ENCODE assay signal across 18 cellular contexts in genomic region chr1:188065917-188066316, GRCh38.
DNase-seq lines count a peak whose midpoint lies in the region; FAIRE-seq and TF ChIP-seq lines count a peak whose summit lies in the region.
"Had no signal": no experiment of that assay in that cellular context is flagged by ENCODE, and none has a peak within 500 bp of the region (broad histone marks: within the 10 kb centered on the region; RNA-seq: fewer than 3 reads in every experiment).

No MANE protein-coding gene starts in this region.

- no peak for FAIRE-seq in bronchial epithelial cell (lab: Jason Lieb, UNC)
- FAIRE-seq: G401.6 had no signal

- H3K4me3 ChIP-seq in bronchial epithelial cell (ENCODE audit: low read depth, low read length): no peak overlapping the region
- H3K4me3 ChIP-seq: MG63 had no signal

- peaks cover 23% of the 10 kb centered on the region for H3K4me1 Mint-ChIP-seq in osteocyte (ENCODE audit: unreplicated experiment)
- H3K4me1 Mint-ChIP-seq: H9 had no signal

- no peaks in the 10 kb centered on the region for H3K27me3 Mint-ChIP-seq in osteocyte (ENCODE audit: unreplicated experiment)
- H3K27me3 Mint-ChIP-seq: CD4-positive, alpha-beta T cell had no signal

- no peak overlapping the region for H3K27ac Mint-ChIP-seq in osteocyte (ENCODE audit: unreplicated experiment)
- H3K27ac Mint-ChIP-seq: CD4-positive, alpha-beta T cell; H9 had no signal

- no peaks in the 10 kb centered on the region for H3K27me3 ChIP-seq in bronchial epithelial cell (ENCODE audit: control insufficient read depth, insufficient read depth, low read length)
- H3K27me3 ChIP-seq: BE2C, MG63 had no signal

- H3K4me3 Mint-ChIP-seq in osteocyte (ENCODE audit: unreplicated experiment): no peak overlapping the region
- H3K4me3 Mint-ChIP-seq: CD4-positive, alpha-beta T cell; H9 had no signal

- DNase-seq in EH (ENCODE audit: low read depth) (peak; percentile 22), LHCN-M2 (ENCODE audit: low read depth) (peak; percentile 34), bronchial epithelial cell (ENCODE audit: low read depth) (peak; percentile 30), non-pigmented ciliary epithelial cell (ENCODE audit: low read depth) (peak; percentile 36), NCI-H2171 (lab: John Stamatoyannopoulos, UW) (no peak), osteocyte (ENCODE audit: extremely low spot score, unreplicated experiment) (no peak), NCI-H1694 (lab: John Stamatoyannopoulos, UW) (no peak)
- DNase-seq: BE2C; Calu3; CD4-positive, alpha-beta T cell; H9; KBM-7; MG63; NCI-H1092 treated with DMSO at 0.1 percent for 48 hours; NCI-H2107; OCI-M1; RPMI8226 had no signal

- H3K36me3 Mint-ChIP-seq in osteocyte (ENCODE audit: unreplicated experiment): peaks cover 13% of the 10 kb centered on the region

- no peaks in the 10 kb centered on the region for H3K36me3 ChIP-seq in bronchial epithelial cell (ENCODE audit: control insufficient read depth, insufficient read depth, low read length)
- H3K36me3 ChIP-seq: BE2C, MG63 had no signal

- peaks cover 56% of the 10 kb centered on the region for H3K9me3 Mint-ChIP-seq in osteocyte (ENCODE audit: unreplicated experiment)

- TF ChIP-seq CTCF in bronchial epithelial cell (IDR thresholded peaks at IDR 0.05; ENCODE audit: insufficient read depth, low read length, severe bottlenecking) (no peak), osteocyte (IDR thresholded peaks at IDR 0.05) (no peak)

Comparison
In these comparisons a context has a peak if more than half of its experiments do, and no peak if none do; other contexts are left out.
1. DNase-seq: peak in EH (single experiment), LHCN-M2 (single experiment), bronchial epithelial cell (single experiment) and non-pigmented ciliary epithelial cell (single experiment); none in NCI-H2171 (single experiment), osteocyte (single experiment) and NCI-H1694 (single experiment).